In genomic region chr7:78835896-78836295, GRCh38 we compare ENCODE assay signal across 29 cellular contexts.
"Had no signal": no experiment of that assay in that cellular context is flagged by ENCODE, and none has a peak within 500 bp of the region (broad histone marks: within the 10 kb centered on the region; RNA-seq: fewer than 3 reads in every experiment).

No MANE protein-coding gene starts in this region.

- H3K4me1 ChIP-seq: stomach, suprapubic skin, testis, thyroid gland, tibial artery, tibial nerve, transverse colon, upper lobe of left lung, upper lobe of right lung, uterus, vagina had no signal

- H3K27ac ChIP-seq: stomach, suprapubic skin, testis, thoracic aorta, thyroid gland, tibial artery, tibial nerve, transverse colon, upper lobe of left lung, upper lobe of right lung, uterus, vagina had no signal

- H3K36me3 Mint-ChIP-seq: stimulated activated effector memory CD8-positive, alpha-beta T cell treated with anti-CD3 and anti-CD28 coated beads, Interleukin-12 subunit alpha, Interleukin-12 subunit beta, amount 100 ng/mL, for 72 hours; stimulated activated memory B cell treated with anti-CD40 and anti-IgM and Interleukin-4, amounts not matched to agents 10 μg/mL and 1 μg/mL and 100 μg/mL, for 72 hours; stimulated activated naive B cell treated with anti-CD40 and anti-IgM and Interleukin-4, amounts not matched to agents 10 μg/mL and 1 μg/mL and 100 μg/mL, for 72 hours; type B pancreatic cell had no signal

- ATAC-seq: stimulated activated effector memory CD8-positive, alpha-beta T cell treated with anti-CD3 and anti-CD28 coated beads, Interleukin-12 subunit alpha, Interleukin-12 subunit beta, amount 100 ng/mL, for 72 hours; stimulated activated memory B cell treated with anti-CD40 and anti-IgM and Interleukin-4, amounts not matched to agents 10 μg/mL and 1 μg/mL and 100 μg/mL, for 72 hours; stimulated activated naive B cell treated with anti-CD40 and anti-IgM and Interleukin-4, amounts not matched to agents 10 μg/mL and 1 μg/mL and 100 μg/mL, for 72 hours; stimulated activated naive CD8-positive, alpha-beta T cell treated with anti-CD3 and anti-CD28 coated beads, Interleukin-15, amount 100 ng/mL, for 72 hours; stimulated activated naive CD8-positive, alpha-beta T cell treated with anti-CD3 and anti-CD28 coated beads, Interleukin-15, Interleukin-2, amounts not matched to agents 100 U/mL and 50 U/mL, for 24 hours; upper lobe of right lung had no signal

- H3K36me3 ChIP-seq: stomach, suprapubic skin, thoracic aorta, thyroid gland, tibial artery, tibial nerve, transverse colon, upper lobe of left lung, upper lobe of right lung, uterus, vagina had no signal

- H3K4me3 ChIP-seq: stomach, suprapubic skin, testis, thoracic aorta, thyroid gland, tibial artery, tibial nerve, transverse colon, upper lobe of left lung, upper lobe of right lung, uterus, vagina had no signal

- H3K27me3 Mint-ChIP-seq: stimulated activated memory B cell treated with anti-CD40 and anti-IgM and Interleukin-4, amounts not matched to agents 10 μg/mL and 1 μg/mL and 100 μg/mL, for 72 hours; stimulated activated naive B cell treated with anti-CD40 and anti-IgM and Interleukin-4, amounts not matched to agents 10 μg/mL and 1 μg/mL and 100 μg/mL, for 72 hours; stimulated activated naive CD8-positive, alpha-beta T cell treated with anti-CD3 and anti-CD28 coated beads, Interleukin-15, amount 100 ng/mL, for 72 hours; stimulated activated naive CD8-positive, alpha-beta T cell treated with anti-CD3 and anti-CD28 coated beads, Interleukin-15, Interleukin-2, amounts not matched to agents 100 ng/mL and 50 ng/mL, for 24 hours; type B pancreatic cell had no signal

- H3K4me1 Mint-ChIP-seq: stimulated activated effector memory CD8-positive, alpha-beta T cell treated with anti-CD3 and anti-CD28 coated beads, Interleukin-12 subunit alpha, Interleukin-12 subunit beta, amount 100 ng/mL, for 72 hours; stimulated activated memory B cell treated with anti-CD40 and anti-IgM and Interleukin-4, amounts not matched to agents 10 μg/mL and 1 μg/mL and 100 μg/mL, for 72 hours; stimulated activated naive B cell treated with anti-CD40 and anti-IgM and Interleukin-4, amounts not matched to agents 10 μg/mL and 1 μg/mL and 100 μg/mL, for 72 hours; stimulated activated naive CD8-positive, alpha-beta T cell treated with anti-CD3 and anti-CD28 coated beads, Interleukin-15, amount 100 ng/mL, for 72 hours had no signal

- FAIRE-seq: urothelium cell line had no signal

- H3K4me3 Mint-ChIP-seq: stimulated activated effector memory CD8-positive, alpha-beta T cell treated with anti-CD3 and anti-CD28 coated beads, Interleukin-12 subunit alpha, Interleukin-12 subunit beta, amount 100 ng/mL, for 72 hours; stimulated activated memory B cell treated with anti-CD40 and anti-IgM and Interleukin-4, amounts not matched to agents 10 μg/mL and 1 μg/mL and 100 μg/mL, for 72 hours; stimulated activated naive B cell treated with anti-CD40 and anti-IgM and Interleukin-4, amounts not matched to agents 10 μg/mL and 1 μg/mL and 100 μg/mL, for 72 hours; stimulated activated naive CD8-positive, alpha-beta T cell treated with anti-CD3 and anti-CD28 coated beads, Interleukin-15, amount 100 ng/mL, for 72 hours; stimulated activated naive CD8-positive, alpha-beta T cell treated with anti-CD3 and anti-CD28 coated beads, Interleukin-15, Interleukin-2, amounts not matched to agents 100 ng/mL and 50 ng/mL, for 24 hours; type B pancreatic cell had no signal

- H3K27ac Mint-ChIP-seq: stimulated activated effector memory CD8-positive, alpha-beta T cell treated with anti-CD3 and anti-CD28 coated beads, Interleukin-12 subunit alpha, Interleukin-12 subunit beta, amount 100 ng/mL, for 72 hours; stimulated activated memory B cell treated with anti-CD40 and anti-IgM and Interleukin-4, amounts not matched to agents 10 μg/mL and 1 μg/mL and 100 μg/mL, for 72 hours; stimulated activated naive B cell treated with anti-CD40 and anti-IgM and Interleukin-4, amounts not matched to agents 10 μg/mL and 1 μg/mL and 100 μg/mL, for 72 hours; stimulated activated naive CD8-positive, alpha-beta T cell treated with anti-CD3 and anti-CD28 coated beads, Interleukin-15, amount 100 ng/mL, for 72 hours; stimulated activated naive CD8-positive, alpha-beta T cell treated with anti-CD3 and anti-CD28 coated beads, Interleukin-15, Interleukin-2, amounts not matched to agents 100 ng/mL and 50 ng/mL, for 24 hours; type B pancreatic cell had no signal

- H3K27me3 ChIP-seq: stomach, suprapubic skin, testis, thyroid gland, tibial artery, tibial nerve, transverse colon, upper lobe of left lung, upper lobe of right lung, uterus, vagina had no signal

- DNase-seq: stimulated activated CD4-positive, alpha-beta T cell treated with anti-CD3 and anti-CD28 coated beads, Interleukin-2, amount 100 ng/mL, for 48 hours; stimulated activated CD4-positive, alpha-beta T cell treated with anti-CD3 and anti-CD28 coated beads, Interleukin-4, amount 100 ng/mL, for 1 hour; stimulated activated CD4-positive, alpha-beta T cell treated with anti-CD3 and anti-CD28 coated beads, Interleukin-4, amount 100 ng/mL, for 24 hours; stimulated activated CD4-positive, alpha-beta T cell treated with anti-CD3 and anti-CD28 coated beads, Interleukin-4, amount 100 ng/mL, for 4 hours; stimulated activated CD8-positive, alpha-beta memory T cell treated with anti-CD3 and anti-CD28 coated beads, Interleukin-4, amount 100 ng/mL, for 48 hours; stimulated activated naive B cell treated with anti-CD40 and anti-IgM and Interleukin-4, amounts not matched to agents 10 μg/mL and 1 μg/mL and 100 μg/mL, for 72 hours; stimulated activated naive CD4-positive, alpha-beta T cell; stimulated activated naive CD4-positive, alpha-beta T cell treated with Interleukin-2 at 50 U/mL for 16 hours; stimulated activated naive CD8-positive, alpha-beta T cell treated with anti-CD3 and anti-CD28 coated beads, Interleukin-15, amount 100 ng/mL, for 72 hours; stimulated activated naive CD8-positive, alpha-beta T cell treated with anti-CD3 and anti-CD28 coated beads, Interleukin-15, Interleukin-2, amounts not matched to agents 100 U/mL and 50 U/mL, for 24 hours; stomach; substantia nigra; testis; thyroid gland; tibial artery; transverse colon; trophoblast cell; upper lobe of left lung; upper lobe of right lung; uterus had no signal

- H3K9me3 ChIP-seq: suprapubic skin, testis, thoracic aorta, thyroid gland, tibial artery, transverse colon, upper lobe of right lung, uterus, vagina had no signal
